ENCODE assay signal across 12 cellular contexts in the genomic region with DNA sequence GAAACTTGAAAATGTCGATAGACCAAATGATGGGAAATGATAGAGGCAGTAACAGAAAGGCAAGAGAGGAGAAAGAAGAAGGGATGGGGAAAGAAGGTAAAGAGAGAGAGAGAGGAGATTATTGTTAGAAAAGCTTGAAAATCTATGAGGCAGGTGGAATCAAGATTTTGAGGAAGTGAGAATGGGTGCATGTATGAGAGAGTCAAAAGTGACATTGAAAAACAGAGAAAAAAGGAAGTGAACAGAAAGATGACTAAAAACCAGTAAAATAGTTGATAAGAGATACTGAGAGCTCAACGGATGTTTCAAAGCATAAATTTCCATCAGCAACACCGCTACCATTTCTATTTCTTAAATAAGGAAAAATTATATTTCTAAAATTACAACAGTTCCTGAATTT.
DNase-seq lines count a peak whose midpoint lies in the region; ATAC-seq and TF ChIP-seq lines count a peak whose summit lies in the region.
"Had no signal": no experiment of that assay in that cellular context is flagged by ENCODE, and none has a peak within 500 bp of the region (broad histone marks: within the 10 kb centered on the region; RNA-seq: fewer than 3 reads in every experiment).

No MANE protein-coding gene starts in this region.

- H3K27me3 ChIP-seq in SU-DHL-6 (ENCODE audit: low read length) (no peaks in the 10 kb centered on the region), SK-N-SH (ENCODE audit: insufficient read depth) (no peaks in the 10 kb centered on the region), foreskin keratinocyte (no peaks in the 10 kb centered on the region)
- H3K27me3 ChIP-seq: cardiac muscle cell had no signal

- H3K79me2 ChIP-seq in SU-DHL-6 (ENCODE audit: insufficient read depth, low read length) (no peaks in the 10 kb centered on the region), SK-N-SH (ENCODE audit: insufficient read depth) (no peaks in the 10 kb centered on the region)

- H3K9me2 ChIP-seq in SU-DHL-6 (replicated peaks; ENCODE audit: insufficient read depth, low read length) (no peaks in the 10 kb centered on the region), SK-N-SH (0 out of 2 replicates have a peak, but pooled peaks cover 2% of the 10 kb centered on the region)

- no peak for TF ChIP-seq CTCF in SU-DHL-6 (IDR thresholded peaks at IDR 0.05; ENCODE audit: insufficient read depth, low read length, poor library complexity, severe bottlenecking)
- TF ChIP-seq CTCF in SK-N-SH (IDR thresholded peaks at IDR 0.05), result no peak
- TF ChIP-seq CTCF in foreskin keratinocyte (conservative IDR thresholded peaks at IDR 0.05), result no peak

- peak overlapping the region; percentile 65 for H3K27ac ChIP-seq in SU-DHL-6 (ENCODE audit: low read depth, low read length)
- H3K27ac ChIP-seq in SK-N-SH (ENCODE audit: low read depth in 2 of 2, low read length in 1 of 2), result no peak overlapping the region
- no peak overlapping the region for H3K27ac ChIP-seq in foreskin keratinocyte
- H3K27ac ChIP-seq: cardiac muscle cell, HL-60, SK-N-MC had no signal

- no peak for TF ChIP-seq RAD21 in SK-N-SH (IDR thresholded peaks at IDR 0.05; ENCODE audit: low read length)

- no peak for TF ChIP-seq EP300 in SK-N-SH (IDR thresholded peaks at IDR 0.05; ENCODE audit: borderline replicate concordance in 1 of 2, low read depth in 1 of 2, low read length in 1 of 2)

- peaks cover 20% of the 10 kb centered on the region; the same call in 1 of the 2 replicates for H3K9me3 ChIP-seq in SU-DHL-6 (ENCODE audit: insufficient read depth, low read length)
- H3K9me3 ChIP-seq in SK-N-SH, result no peaks in the 10 kb centered on the region

- DNase-seq in epidermal melanocyte (ENCODE audit: insufficient read length, low spot score), result no peak
- DNase-seq in DMS153 treated with DMSO at 0.1 percent for 48 hours (lab: John Stamatoyannopoulos, UW; ENCODE audit: unreplicated experiment), result no peak
- no peak for DNase-seq in SK-N-SH
- DNase-seq in foreskin keratinocyte, result no peak
- DNase-seq: NCI-H187 treated with DMSO at 0.1 percent for 48 hours had no signal

- H3K36me3 ChIP-seq in SU-DHL-6 (ENCODE audit: low read length), result peaks cover 5% of the 10 kb centered on the region; the same call in 1 of the 2 replicates
- H3K36me3 ChIP-seq in SK-N-SH (replicated peaks in 1 of 2; ENCODE audit: control insufficient read depth in 1 of 2, insufficient read depth in 2 of 2, low read length in 1 of 2), result no peaks in the 10 kb centered on the region
- H3K36me3 ChIP-seq: cardiac muscle cell had no signal

- 31% methylated on average over 3 of the region's 3 CpGs for WGBS in SK-N-SH (ENCODE audit: low lambda C conversion rate)

- H3K4me1 ChIP-seq in SK-N-SH (ENCODE audit: control insufficient read depth in 1 of 2, insufficient read depth in 2 of 2, low read depth in 1 of 2, low read length in 1 of 2) (no peaks in the 10 kb centered on the region), foreskin keratinocyte (no peaks in the 10 kb centered on the region)

- H3F3A ChIP-seq in SU-DHL-6 (ENCODE audit: insufficient read depth) (no peaks in the 10 kb centered on the region; the same call in 1 of the 2 replicates), SK-N-SH (replicated peaks; ENCODE audit: insufficient read depth) (no peaks in the 10 kb centered on the region)

- CTCF ChIA-PET in SK-N-SH (lab: Yijun Ruan, JAX), result no interaction called here

- H3K4me3 ChIP-seq in SU-DHL-6 (ENCODE audit: insufficient read depth, low read length, poor library complexity, severe bottlenecking) (no peak overlapping the region), SK-N-SH (ENCODE audit: low read depth in 2 of 2, low read length in 1 of 2) (no peak overlapping the region)
- H3K4me3 ChIP-seq: cardiac muscle cell, SK-N-MC had no signal

- no peak overlapping the region for H2AFZ ChIP-seq in SU-DHL-6 (ENCODE audit: low read depth, low read length, severe bottlenecking)
- no peak overlapping the region for H2AFZ ChIP-seq in SK-N-SH (ENCODE audit: low read depth)

- H3K9ac ChIP-seq in SU-DHL-6 (ENCODE audit: low read length) (no peak overlapping the region), SK-N-SH (no peak overlapping the region)

- H3K4me2 ChIP-seq in SU-DHL-6 (ENCODE audit: low read depth, low read length, poor library complexity, severe bottlenecking) (peak overlapping the region; percentile 27), SK-N-SH (no peak overlapping the region)

- peak; percentile 100 for ATAC-seq in GM18907 (IDR thresholded peaks at IDR 0.05; ENCODE audit: unreplicated experiment)
- peak; percentile 100 for ATAC-seq in GM21825 (IDR thresholded peaks at IDR 0.05; ENCODE audit: unreplicated experiment)
- peak; percentile 100 for ATAC-seq in HG03432 (IDR thresholded peaks at IDR 0.05; ENCODE audit: unreplicated experiment)
- no peak for ATAC-seq in foreskin keratinocyte

- POLR2A ChIA-PET in SK-N-SH (lab: Yijun Ruan, JAX), result no interaction called here

- H4K20me1 ChIP-seq in SU-DHL-6 (ENCODE audit: low read depth, low read length) (no peaks in the 10 kb centered on the region), SK-N-SH (ENCODE audit: insufficient read depth) (no peaks in the 10 kb centered on the region)

TF ChIP-seq in SK-N-SH, 30 proteins besides CTCF, POLR2A, EP300 and RAD21:
- TF ChIP-seq EZH2phosphoT487 (IDR thresholded peaks at IDR 0.05; ENCODE audit: borderline replicate concordance, low read depth) (no peak), RFX5 (IDR thresholded peaks at IDR 0.05; ENCODE audit: low read length) (no peak), NFIC (IDR thresholded peaks at IDR 0.05; ENCODE audit: borderline replicate concordance) (no peak), MXI1 (IDR thresholded peaks at IDR 0.05; ENCODE audit: low read depth, low read length) (no peak), FOSL2 (IDR thresholded peaks at IDR 0.05; ENCODE audit: borderline replicate concordance, low read depth) (no peak)
- TF ChIP-seq, protein P1, sequence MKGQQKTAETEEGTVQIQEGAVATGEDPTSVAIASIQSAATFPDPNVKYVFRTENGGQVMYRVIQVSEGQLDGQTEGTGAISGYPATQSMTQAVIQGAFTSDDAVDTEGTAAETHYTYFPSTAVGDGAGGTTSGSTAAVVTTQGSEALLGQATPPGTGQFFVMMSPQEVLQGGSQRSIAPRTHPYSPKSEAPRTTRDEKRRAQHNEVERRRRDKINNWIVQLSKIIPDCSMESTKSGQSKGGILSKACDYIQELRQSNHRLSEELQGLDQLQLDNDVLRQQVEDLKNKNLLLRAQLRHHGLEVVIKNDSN (IDR thresholded peaks at IDR 0.05; ENCODE audit: borderline replicate concordance, low read depth), result no peak
- TF ChIP-seq, protein P2, sequence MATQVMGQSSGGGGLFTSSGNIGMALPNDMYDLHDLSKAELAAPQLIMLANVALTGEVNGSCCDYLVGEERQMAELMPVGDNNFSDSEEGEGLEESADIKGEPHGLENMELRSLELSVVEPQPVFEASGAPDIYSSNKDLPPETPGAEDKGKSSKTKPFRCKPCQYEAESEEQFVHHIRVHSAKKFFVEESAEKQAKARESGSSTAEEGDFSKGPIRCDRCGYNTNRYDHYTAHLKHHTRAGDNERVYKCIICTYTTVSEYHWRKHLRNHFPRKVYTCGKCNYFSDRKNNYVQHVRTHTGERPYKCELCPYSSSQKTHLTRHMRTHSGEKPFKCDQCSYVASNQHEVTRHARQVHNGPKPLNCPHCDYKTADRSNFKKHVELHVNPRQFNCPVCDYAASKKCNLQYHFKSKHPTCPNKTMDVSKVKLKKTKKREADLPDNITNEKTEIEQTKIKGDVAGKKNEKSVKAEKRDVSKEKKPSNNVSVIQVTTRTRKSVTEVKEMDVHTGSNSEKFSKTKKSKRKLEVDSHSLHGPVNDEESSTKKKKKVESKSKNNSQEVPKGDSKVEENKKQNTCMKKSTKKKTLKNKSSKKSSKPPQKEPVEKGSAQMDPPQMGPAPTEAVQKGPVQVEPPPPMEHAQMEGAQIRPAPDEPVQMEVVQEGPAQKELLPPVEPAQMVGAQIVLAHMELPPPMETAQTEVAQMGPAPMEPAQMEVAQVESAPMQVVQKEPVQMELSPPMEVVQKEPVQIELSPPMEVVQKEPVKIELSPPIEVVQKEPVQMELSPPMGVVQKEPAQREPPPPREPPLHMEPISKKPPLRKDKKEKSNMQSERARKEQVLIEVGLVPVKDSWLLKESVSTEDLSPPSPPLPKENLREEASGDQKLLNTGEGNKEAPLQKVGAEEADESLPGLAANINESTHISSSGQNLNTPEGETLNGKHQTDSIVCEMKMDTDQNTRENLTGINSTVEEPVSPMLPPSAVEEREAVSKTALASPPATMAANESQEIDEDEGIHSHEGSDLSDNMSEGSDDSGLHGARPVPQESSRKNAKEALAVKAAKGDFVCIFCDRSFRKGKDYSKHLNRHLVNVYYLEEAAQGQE (IDR thresholded peaks at IDR 0.05; ENCODE audit: low read depth, low read length), result no peak
- TF ChIP-seq, protein P3, sequence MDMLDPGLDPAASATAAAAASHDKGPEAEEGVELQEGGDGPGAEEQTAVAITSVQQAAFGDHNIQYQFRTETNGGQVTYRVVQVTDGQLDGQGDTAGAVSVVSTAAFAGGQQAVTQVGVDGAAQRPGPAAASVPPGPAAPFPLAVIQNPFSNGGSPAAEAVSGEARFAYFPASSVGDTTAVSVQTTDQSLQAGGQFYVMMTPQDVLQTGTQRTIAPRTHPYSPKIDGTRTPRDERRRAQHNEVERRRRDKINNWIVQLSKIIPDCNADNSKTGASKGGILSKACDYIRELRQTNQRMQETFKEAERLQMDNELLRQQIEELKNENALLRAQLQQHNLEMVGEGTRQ (IDR thresholded peaks at IDR 0.05; ENCODE audit: borderline replicate concordance, low read depth, low read length), result no peak
- TF ChIP-seq, protein P4, sequence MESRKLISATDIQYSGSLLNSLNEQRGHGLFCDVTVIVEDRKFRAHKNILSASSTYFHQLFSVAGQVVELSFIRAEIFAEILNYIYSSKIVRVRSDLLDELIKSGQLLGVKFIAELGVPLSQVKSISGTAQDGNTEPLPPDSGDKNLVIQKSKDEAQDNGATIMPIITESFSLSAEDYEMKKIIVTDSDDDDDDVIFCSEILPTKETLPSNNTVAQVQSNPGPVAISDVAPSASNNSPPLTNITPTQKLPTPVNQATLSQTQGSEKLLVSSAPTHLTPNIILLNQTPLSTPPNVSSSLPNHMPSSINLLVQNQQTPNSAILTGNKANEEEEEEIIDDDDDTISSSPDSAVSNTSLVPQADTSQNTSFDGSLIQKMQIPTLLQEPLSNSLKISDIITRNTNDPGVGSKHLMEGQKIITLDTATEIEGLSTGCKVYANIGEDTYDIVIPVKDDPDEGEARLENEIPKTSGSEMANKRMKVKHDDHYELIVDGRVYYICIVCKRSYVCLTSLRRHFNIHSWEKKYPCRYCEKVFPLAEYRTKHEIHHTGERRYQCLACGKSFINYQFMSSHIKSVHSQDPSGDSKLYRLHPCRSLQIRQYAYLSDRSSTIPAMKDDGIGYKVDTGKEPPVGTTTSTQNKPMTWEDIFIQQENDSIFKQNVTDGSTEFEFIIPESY (IDR thresholded peaks at IDR 0.05; ENCODE audit: borderline replicate concordance, low read depth), result no peak
